In genomic region chr10:99927719-99928280, GRCh38 we compare ENCODE assay signal across 13 cellular contexts.
DNase-seq lines count a peak whose midpoint lies in the region; ATAC-seq and TF ChIP-seq lines count a peak whose summit lies in the region.
"Had no signal": no experiment of that assay in that cellular context is flagged by ENCODE, and none has a peak within 500 bp of the region (broad histone marks: within the 10 kb centered on the region; RNA-seq: fewer than 3 reads in every experiment).

No MANE protein-coding gene starts in this region.

- intact Hi-C loops in prostate gland (cut with DNase I): no loop called here

- no peaks in the 10 kb centered on the region for H3K27me3 Mint-ChIP-seq in WTC11 (ENCODE audit: low read depth)
- no peaks in the 10 kb centered on the region for H3K27me3 Mint-ChIP-seq in activated T-cell treated with anti-CD3 and anti-CD28 coated beads, Interleukin-2, amount 50 U/mL, for 24 hours
- H3K27me3 Mint-ChIP-seq: activated CD4-positive, alpha-beta T cell treated with anti-CD3 and anti-CD28 coated beads for 36 hours; activated naive CD8-positive, alpha-beta T cell; effector memory CD8-positive, alpha-beta T cell had no signal

- H3K27me3 ChIP-seq in HUES48 (ENCODE audit: control insufficient read depth, insufficient read depth, low read length): no peaks in the 10 kb centered on the region
- H3K27me3 ChIP-seq in prostate gland (replicated peaks; ENCODE audit: insufficient read depth): no peaks in the 10 kb centered on the region

- H3K4me1 Mint-ChIP-seq in WTC11: peaks cover 54% of the 10 kb centered on the region
- peaks cover 20% of the 10 kb centered on the region for H3K4me1 Mint-ChIP-seq in activated T-cell treated with anti-CD3 and anti-CD28 coated beads, Interleukin-2, amount 50 U/mL, for 24 hours (ENCODE audit: low read depth)

- H3K9ac ChIP-seq in HUES48 (ENCODE audit: low read depth, low read length): no peak overlapping the region

- WGBS in prostate gland: 48% methylated on average over 3 of the region's 3 CpGs

- CTCF ChIA-PET in WTC11 (lab: Charles Lee): interaction anchor here (0.5 to 1.3 kb wide), 3 partner anchors 39 to 118 kb away, joined by 3 to 4 read pairs (median 3); no protein-coding TSS in a partner anchor

- no peaks in the 10 kb centered on the region for H3K9me3 ChIP-seq in HUES48 (ENCODE audit: control insufficient read depth, insufficient read depth, low read length)
- H3K9me3 ChIP-seq in iPS-18c (ENCODE audit: control insufficient read depth, insufficient read depth, low read length): no peaks in the 10 kb centered on the region
- H3K9me3 ChIP-seq in prostate gland: no peaks in the 10 kb centered on the region

- DNase-seq in WTC11 (ENCODE audit: low spot score) (no peak), prostate gland (ENCODE audit: low spot score) (no peak), COR-L47 (lab: John Stamatoyannopoulos, UW) (no peak), UCSD-AML1 (lab: John Stamatoyannopoulos, UW; ENCODE audit: unreplicated experiment) (no peak), NCI-H1694 treated with DMSO at 0.1 percent for 48 hours (lab: John Stamatoyannopoulos, UW) (no peak)
- DNase-seq in activated T-cell treated with anti-CD3 and anti-CD28 coated beads, Interleukin-2, amount 50 U/mL, for 24 hours: no peak
- DNase-seq: activated CD4-positive, alpha-beta T cell treated with anti-CD3 and anti-CD28 coated beads for 36 hours; effector memory CD8-positive, alpha-beta T cell; NCI-H187 treated with DMSO at 0.1 percent for 48 hours; RPMI8226 had no signal

- peak overlapping the region; percentile 22; the same call in 1 of the 2 replicates for H3K4me3 Mint-ChIP-seq in WTC11
- no peak overlapping the region for H3K4me3 Mint-ChIP-seq in activated T-cell treated with anti-CD3 and anti-CD28 coated beads, Interleukin-2, amount 50 U/mL, for 24 hours
- H3K4me3 Mint-ChIP-seq: activated CD4-positive, alpha-beta T cell treated with anti-CD3 and anti-CD28 coated beads for 36 hours; activated naive CD8-positive, alpha-beta T cell; effector memory CD8-positive, alpha-beta T cell had no signal

- H3K27ac Mint-ChIP-seq in WTC11: 0 out of 2 replicates have a peak overlapping the region, but pooled peaks have one; percentile 5
- H3K27ac Mint-ChIP-seq in activated T-cell treated with anti-CD3 and anti-CD28 coated beads, Interleukin-2, amount 50 U/mL, for 24 hours: no peak overlapping the region
- H3K27ac Mint-ChIP-seq: activated CD4-positive, alpha-beta T cell treated with anti-CD3 and anti-CD28 coated beads for 36 hours; activated naive CD8-positive, alpha-beta T cell; effector memory CD8-positive, alpha-beta T cell had no signal

- H3K36me3 ChIP-seq in HUES48 (ENCODE audit: control insufficient read depth, insufficient read depth, low read length): no peaks in the 10 kb centered on the region
- H3K36me3 ChIP-seq in prostate gland: no peaks in the 10 kb centered on the region

- H3K36me3 Mint-ChIP-seq in WTC11: no peaks in the 10 kb centered on the region
- H3K36me3 Mint-ChIP-seq in activated T-cell treated with anti-CD3 and anti-CD28 coated beads, Interleukin-2, amount 50 U/mL, for 24 hours (ENCODE audit: low read depth): no peaks in the 10 kb centered on the region

- H3K4me1 ChIP-seq in HUES48 (ENCODE audit: control insufficient read depth, insufficient read depth, low read length): peaks cover 23% of the 10 kb centered on the region
- H3K4me1 ChIP-seq in prostate gland (replicated peaks): peaks cover 11% of the 10 kb centered on the region

- POLR2A ChIA-PET in WTC11 (lab: Charles Lee): interaction anchor here (2.2 kb wide), 1 partner anchor 14 kb away, joined by 6 read pairs; no protein-coding TSS in a partner anchor

- no peak for TF ChIP-seq POLR2A in prostate gland (IDR thresholded peaks at IDR 0.05)

- H3K4me3 ChIP-seq in HUES48 (ENCODE audit: low read depth, low read length) (no peak overlapping the region), iPS-18c (ENCODE audit: insufficient read depth, low read depth, low read length) (0 out of 2 replicates have a peak overlapping the region, but pooled peaks have one; percentile 21), prostate gland (peak overlapping the region; percentile 4 to 18)

- ATAC-seq in WTC11: no peak
- ATAC-seq: activated CD4-positive, alpha-beta T cell treated with anti-CD3 and anti-CD28 coated beads for 36 hours; effector memory CD8-positive, alpha-beta T cell had no signal

- H3K27ac ChIP-seq in HUES48 (ENCODE audit: low read depth, low read length): peak overlapping the region; percentile 17
- peak overlapping the region; percentile 61 to 80 for H3K27ac ChIP-seq in prostate gland

- TF ChIP-seq CTCF in WTC11 (IDR thresholded peaks at IDR 0.05) (no peak), prostate gland (IDR thresholded peaks at IDR 0.05) (no peak)

- 0 out of 2 replicates have a peak, but pooled peaks cover 3% of the 10 kb centered on the region for H3K9me3 Mint-ChIP-seq in WTC11
- H3K9me3 Mint-ChIP-seq in activated T-cell treated with anti-CD3 and anti-CD28 coated beads, Interleukin-2, amount 50 U/mL, for 24 hours: no peaks in the 10 kb centered on the region
- H3K9me3 Mint-ChIP-seq: effector memory CD8-positive, alpha-beta T cell had no signal

TF ChIP-seq in WTC11, 78 proteins besides CTCF, POLR2A, EP300 and RAD21:
- TF ChIP-seq GABPB1 (CRISPR knock-in tag; IDR thresholded peaks at IDR 0.05): 0 out of 2 replicates have a peak, but pooled peaks have one; percentile 23
- TF ChIP-seq, protein P1, sequence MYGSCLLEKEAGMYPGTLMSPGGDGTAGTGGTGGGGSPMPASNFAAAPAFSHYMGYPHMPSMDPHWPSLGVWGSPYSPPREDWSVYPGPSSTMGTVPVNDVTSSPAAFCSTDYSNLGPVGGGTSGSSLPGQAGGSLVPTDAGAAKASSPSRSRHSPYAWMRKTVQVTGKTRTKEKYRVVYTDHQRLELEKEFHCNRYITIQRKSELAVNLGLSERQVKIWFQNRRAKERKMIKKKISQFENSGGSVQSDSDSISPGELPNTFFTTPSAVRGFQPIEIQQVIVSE (CRISPR knock-in tag; IDR thresholded peaks at IDR 0.05; ENCODE audit: borderline replicate concordance): no peak
